In the genomic region with DNA sequence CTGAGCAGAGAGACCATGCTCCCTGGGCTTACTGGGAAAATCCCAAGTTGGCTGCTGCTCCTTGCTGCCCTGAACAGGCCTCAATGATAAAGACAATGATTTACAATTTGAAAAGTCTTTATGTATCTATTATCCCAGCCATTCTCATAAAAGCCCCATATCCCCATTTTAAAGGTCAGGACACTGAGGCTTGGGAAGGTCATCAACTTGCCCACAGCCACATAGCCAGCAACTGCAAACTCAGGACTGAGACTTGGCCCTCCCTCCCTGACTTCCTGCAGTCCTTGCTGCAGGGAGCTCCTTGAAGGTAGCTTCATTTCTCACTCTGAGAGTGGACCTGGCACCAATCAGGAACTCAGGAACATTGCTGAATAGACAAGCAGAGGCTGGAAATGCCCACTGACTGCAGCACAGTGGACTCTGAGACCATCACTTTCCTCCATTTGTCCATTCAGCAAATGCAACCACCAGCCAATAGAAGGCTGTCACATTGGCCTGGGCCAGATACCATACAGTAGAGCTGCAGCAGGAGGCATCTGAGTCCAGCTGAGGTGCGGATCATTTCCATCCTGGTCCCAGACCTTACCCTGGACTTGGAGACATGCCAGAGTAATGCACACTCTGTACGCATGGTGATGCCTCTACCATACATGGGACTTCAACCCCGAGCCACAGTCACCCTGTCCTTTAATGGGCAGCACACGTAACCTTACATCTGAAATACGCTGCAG, we compare ENCODE assay signal across 15 cellular contexts. TPM values are rescaled to one million over a fixed set of nuclear protein-coding genes. Genes with fewer than 3 reads are reported as not detected.
DNase-seq lines count a peak whose midpoint lies in the region; ATAC-seq and TF ChIP-seq lines count a peak whose summit lies in the region.
"Had no signal": no experiment of that assay in that cellular context is flagged by ENCODE, and none has a peak within 500 bp of the region (broad histone marks: within the 10 kb centered on the region; RNA-seq: fewer than 3 reads in every experiment).

No MANE protein-coding gene starts in this region.

- H3K4me1 ChIP-seq in right cardiac atrium (ENCODE audit: control insufficient read depth, insufficient read depth, low read length), result peaks cover 36% of the 10 kb centered on the region

- peaks cover 87% of the 10 kb centered on the region for H3K4me1 Mint-ChIP-seq in activated CD8-positive, alpha-beta T cell treated with anti-CD3 and anti-CD28 coated beads for 36 hours (ENCODE audit: low read depth)
- peaks cover 51% of the 10 kb centered on the region for H3K4me1 Mint-ChIP-seq in activated CD8-positive, alpha-beta T cell treated with anti-CD3 and anti-CD28 coated beads, Interleukin-2, amount 10 ng/mL, durations not matched to agents 7 days and 5 days (ENCODE audit: low read depth)
- H3K4me1 Mint-ChIP-seq in activated B cell treated with CpG ODN at 0.5 μM for 24 hours, result peaks cover 97% of the 10 kb centered on the region
- peaks cover 79 to 100% of the 10 kb centered on the region in 2 donors for H3K4me1 Mint-ChIP-seq in stimulated activated naive B cell treated with anti-CD40 and anti-IgM and Interleukin-4, amounts not matched to agents 10 μg/mL and 1 μg/mL and 100 μg/mL, for 72 hours

- no peak overlapping the region for H3K4me3 Mint-ChIP-seq in activated CD8-positive, alpha-beta T cell treated with anti-CD3 and anti-CD28 coated beads for 36 hours
- no peak overlapping the region for H3K4me3 Mint-ChIP-seq in activated CD8-positive, alpha-beta T cell treated with anti-CD3 and anti-CD28 coated beads, Interleukin-2, amount 10 ng/mL, durations not matched to agents 7 days and 5 days
- H3K4me3 Mint-ChIP-seq in activated B cell treated with CpG ODN at 0.5 μM for 24 hours, result no peak overlapping the region
- H3K4me3 Mint-ChIP-seq in stimulated activated naive B cell treated with anti-CD40 and anti-IgM and Interleukin-4, amounts not matched to agents 10 μg/mL and 1 μg/mL and 100 μg/mL, for 72 hours, result peak overlapping the region; percentile 36 to 78
- H3K4me3 Mint-ChIP-seq: GM23338, WTC11 had no signal

- H3K27me3 ChIP-seq in right cardiac atrium (ENCODE audit: control insufficient read depth, insufficient read depth), result no peaks in the 10 kb centered on the region

- CTCF ChIA-PET in activated CD8-positive, alpha-beta T cell treated with anti-CD3 and anti-CD28 coated beads for 36 hours (lab: Charles Lee), result interaction anchor here (0.8 to 1.9 kb wide), 5 partner anchors 11 to 53 kb away, joined by 3 to 13 read pairs (median 6); no protein-coding TSS in a partner anchor
- CTCF ChIA-PET in activated CD8-positive, alpha-beta T cell treated with anti-CD3 and anti-CD28 coated beads, Interleukin-2, amount 10 ng/mL, durations not matched to agents 7 days and 5 days (lab: Charles Lee), result interaction anchor here (1.0 to 1.7 kb wide), 3 partner anchors 11 to 102 kb away, joined by 3 to 5 read pairs (median 3); no protein-coding TSS in a partner anchor
- CTCF ChIA-PET in activated B cell treated with CpG ODN at 0.5 μM for 24 hours (lab: Charles Lee), result interaction anchor here (0.9 to 1.9 kb wide), 2 partner anchors 11 to 176 kb away, joined by 3 to 8 read pairs; no protein-coding TSS in a partner anchor

- POLR2A ChIA-PET in activated CD8-positive, alpha-beta T cell treated with anti-CD3 and anti-CD28 coated beads for 36 hours (lab: Charles Lee), result interaction anchor here (0.6 to 1.5 kb wide), 3 partner anchors 9 to 103 kb away, joined by 3 to 6 read pairs (median 3); no protein-coding TSS in a partner anchor
- POLR2A ChIA-PET in activated CD8-positive, alpha-beta T cell treated with anti-CD3 and anti-CD28 coated beads, Interleukin-2, amount 10 ng/mL, durations not matched to agents 7 days and 5 days (lab: Charles Lee), result interaction anchor here (0.8 to 1.0 kb wide), 3 partner anchors 10 to 56 kb away, joined by 3 to 4 read pairs (median 3); no protein-coding TSS in a partner anchor
- POLR2A ChIA-PET in activated B cell treated with CpG ODN at 0.5 μM for 24 hours (lab: Charles Lee), result interaction anchor here (0.6 to 8.2 kb wide), 8 partner anchors 13 to 190 kb away, joined by 3 to 215 read pairs (median 4); partner anchors contain the start of gene TNIP1

- H3K27ac Mint-ChIP-seq in activated CD8-positive, alpha-beta T cell treated with anti-CD3 and anti-CD28 coated beads for 36 hours, result peak overlapping the region; percentile 15
- H3K27ac Mint-ChIP-seq in activated CD8-positive, alpha-beta T cell treated with anti-CD3 and anti-CD28 coated beads, Interleukin-2, amount 10 ng/mL, durations not matched to agents 7 days and 5 days, result no peak overlapping the region
- peak overlapping the region; percentile 89 for H3K27ac Mint-ChIP-seq in activated B cell treated with CpG ODN at 0.5 μM for 24 hours
- H3K27ac Mint-ChIP-seq in stimulated activated naive B cell treated with anti-CD40 and anti-IgM and Interleukin-4, amounts not matched to agents 10 μg/mL and 1 μg/mL and 100 μg/mL, for 72 hours, result peak overlapping the region; percentile 99
- H3K27ac Mint-ChIP-seq: WTC11 had no signal

- H3K4me3 ChIP-seq in right cardiac atrium (ENCODE audit: low read length), result no peak overlapping the region
- H3K4me3 ChIP-seq: GM23338 had no signal

- no peaks in the 10 kb centered on the region for H3K9me3 Mint-ChIP-seq in activated CD8-positive, alpha-beta T cell treated with anti-CD3 and anti-CD28 coated beads for 36 hours
- H3K9me3 Mint-ChIP-seq in activated CD8-positive, alpha-beta T cell treated with anti-CD3 and anti-CD28 coated beads, Interleukin-2, amount 10 ng/mL, durations not matched to agents 7 days and 5 days (ENCODE audit: insufficient read depth), result no peaks in the 10 kb centered on the region
- H3K9me3 Mint-ChIP-seq in activated B cell treated with CpG ODN at 0.5 μM for 24 hours, result no peaks in the 10 kb centered on the region
- H3K9me3 Mint-ChIP-seq in stimulated activated naive B cell treated with anti-CD40 and anti-IgM and Interleukin-4, amounts not matched to agents 10 μg/mL and 1 μg/mL and 100 μg/mL, for 72 hours, result no peaks in the 10 kb centered on the region
- H3K9me3 Mint-ChIP-seq: GM23338, WTC11 had no signal

- intact Hi-C loops in activated CD8-positive, alpha-beta T cell treated with anti-CD3 and anti-CD28 coated beads for 36 hours (cut with micrococcal nuclease), result no loop called here
- intact Hi-C loops in activated B cell treated with CpG ODN at 0.5 μM for 24 hours (cut with micrococcal nuclease) (no loop called here), right cardiac atrium (cut with DNase I) (no loop called here)

- 91% methylated on average over 5 of the region's 5 CpGs for WGBS in right cardiac atrium

- no peak for DNase-seq in activated CD8-positive, alpha-beta T cell treated with anti-CD3 and anti-CD28 coated beads for 36 hours
- no peak for DNase-seq in activated CD8-positive, alpha-beta T cell treated with anti-CD3 and anti-CD28 coated beads, Interleukin-2, amount 10 ng/mL, durations not matched to agents 7 days and 5 days
- DNase-seq in activated B cell treated with CpG ODN at 0.5 μM for 24 hours (no peak), right cardiac atrium (no peak), NCI-H2107 treated with DMSO at 0.1 percent for 48 hours (lab: John Stamatoyannopoulos, UW; ENCODE audit: unreplicated experiment) (no peak), dedifferentiated amniotic fluid mesenchymal stem cell (ENCODE audit: extremely low spot score) (no peak)
- DNase-seq in stimulated activated naive B cell treated with anti-CD40 and anti-IgM and Interleukin-4, amounts not matched to agents 10 μg/mL and 1 μg/mL and 100 μg/mL, for 72 hours, result no peak
- no peak for DNase-seq in stimulated activated CD4-positive, alpha-beta T cell treated with anti-CD3 and anti-CD28 coated beads, Interleukin-15, amount 100 ng/mL, for 24 hours
- DNase-seq: cerebellar nuclear complex, NCI-H1048, NCI-H446 treated with DMSO at 0.1 percent for 48 hours, retina, SHP77 had no signal

- H3K27ac ChIP-seq in right cardiac atrium (ENCODE audit: low read length), result peak overlapping the region; percentile 96

- no peaks in the 10 kb centered on the region for H3K27me3 Mint-ChIP-seq in activated CD8-positive, alpha-beta T cell treated with anti-CD3 and anti-CD28 coated beads for 36 hours
- no peaks in the 10 kb centered on the region for H3K27me3 Mint-ChIP-seq in activated CD8-positive, alpha-beta T cell treated with anti-CD3 and anti-CD28 coated beads, Interleukin-2, amount 10 ng/mL, durations not matched to agents 7 days and 5 days (ENCODE audit: low read depth)
- H3K27me3 Mint-ChIP-seq in activated B cell treated with CpG ODN at 0.5 μM for 24 hours, result no peaks in the 10 kb centered on the region
- H3K27me3 Mint-ChIP-seq in stimulated activated naive B cell treated with anti-CD40 and anti-IgM and Interleukin-4, amounts not matched to agents 10 μg/mL and 1 μg/mL and 100 μg/mL, for 72 hours, result no peaks in the 10 kb centered on the region

- no peak for TF ChIP-seq CTCF in activated CD8-positive, alpha-beta T cell treated with anti-CD3 and anti-CD28 coated beads for 36 hours (IDR thresholded peaks at IDR 0.05)
- TF ChIP-seq CTCF in activated B cell treated with CpG ODN at 0.5 μM for 24 hours (IDR thresholded peaks at IDR 0.05), result no peak

- H3K9me3 ChIP-seq in right cardiac atrium (ENCODE audit: control insufficient read depth, low read length), result no peaks in the 10 kb centered on the region

- no peak for ATAC-seq in activated CD8-positive, alpha-beta T cell treated with anti-CD3 and anti-CD28 coated beads for 36 hours
- no peak for ATAC-seq in activated CD8-positive, alpha-beta T cell treated with anti-CD3 and anti-CD28 coated beads, Interleukin-2, amount 10 ng/mL, durations not matched to agents 7 days and 5 days
- ATAC-seq in activated B cell treated with CpG ODN at 0.5 μM for 24 hours (ENCODE audit: low read depth) (no peak), right cardiac atrium (no peak)
- no peak for ATAC-seq in stimulated activated naive B cell treated with anti-CD40 and anti-IgM and Interleukin-4, amounts not matched to agents 10 μg/mL and 1 μg/mL and 100 μg/mL, for 72 hours (replicated peaks)
- ATAC-seq: GM23338, WTC11 had no signal

- H3K36me3 Mint-ChIP-seq in activated CD8-positive, alpha-beta T cell treated with anti-CD3 and anti-CD28 coated beads for 36 hours (ENCODE audit: low read depth), result peaks cover 77% of the 10 kb centered on the region
- peaks cover 64% of the 10 kb centered on the region for H3K36me3 Mint-ChIP-seq in activated CD8-positive, alpha-beta T cell treated with anti-CD3 and anti-CD28 coated beads, Interleukin-2, amount 10 ng/mL, durations not matched to agents 7 days and 5 days (ENCODE audit: low read depth)
- H3K36me3 Mint-ChIP-seq in activated B cell treated with CpG ODN at 0.5 μM for 24 hours (ENCODE audit: low read depth), result peaks cover 97% of the 10 kb centered on the region
- peaks cover 86 to 94% of the 10 kb centered on the region in 2 donors for H3K36me3 Mint-ChIP-seq in stimulated activated naive B cell treated with anti-CD40 and anti-IgM and Interleukin-4, amounts not matched to agents 10 μg/mL and 1 μg/mL and 100 μg/mL, for 72 hours

RNA-seq across cellular contexts. Expression of gene TNIP1, which starts 18.3 kb away (rescaled TPM):
- 100 to 1,000 TPM; 222 TPM for total RNA-seq in activated CD8-positive, alpha-beta T cell treated with anti-CD3 and anti-CD28 coated beads for 36 hours
- 100 to 1,000 TPM; 132 to 138 TPM for total RNA-seq in activated CD8-positive, alpha-beta T cell treated with anti-CD3 and anti-CD28 coated beads, Interleukin-2, amount 10 ng/mL, durations not matched to agents 7 days and 5 days
- total RNA-seq in activated B cell treated with CpG ODN at 0.5 μM for 24 hours, result 506 and 512 TPM in 2 replicates
- total RNA-seq in right cardiac atrium, result 10 to 100 TPM; 77.0 to 98.2 (median 86.1) TPM
- polyA plus RNA-seq in right cardiac atrium, result 71.5 TPM

RNA-seq across cellular contexts. Expression of gene GPX3, which starts 42.2 kb away (rescaled TPM):
- total RNA-seq in activated CD8-positive, alpha-beta T cell treated with anti-CD3 and anti-CD28 coated beads for 36 hours, result not detected
- not detected for total RNA-seq in activated CD8-positive, alpha-beta T cell treated with anti-CD3 and anti-CD28 coated beads, Interleukin-2, amount 10 ng/mL, durations not matched to agents 7 days and 5 days
- total RNA-seq in activated B cell treated with CpG ODN at 0.5 μM for 24 hours (0.18 and 0.76 TPM in 2 replicates), right cardiac atrium (1,000 to 10,000 TPM; 1,359 to 2,012 (median 1,429) TPM)
- polyA plus RNA-seq in right cardiac atrium, result 1,982 TPM

Comparison
In these comparisons a context has a peak if more than half of its experiments do, and no peak if none do; other contexts are left out.
1. H3K4me3 Mint-ChIP-seq: peak in stimulated activated naive B cell treated with anti-CD40 and anti-IgM and Interleukin-4, amounts not matched to agents 10 μg/mL and 1 μg/mL and 100 μg/mL, for 72 hours (2 of 2); none in activated CD8-positive, alpha-beta T cell treated with anti-CD3 and anti-CD28 coated beads for 36 hours (single experiment), activated CD8-positive, alpha-beta T cell treated with anti-CD3 and anti-CD28 coated beads, Interleukin-2, amount 10 ng/mL, durations not matched to agents 7 days and 5 days (single experiment) and activated B cell treated with CpG ODN at 0.5 μM for 24 hours (single experiment).
2. RNA of gene GPX3, which starts 42.2 kb away (total RNA-seq): 1,359 to 2,012 TPM in right cardiac atrium; not detected in activated CD8-positive, alpha-beta T cell treated with anti-CD3 and anti-CD28 coated beads for 36 hours, 0.18 to 0.76 TPM in activated B cell treated with CpG ODN at 0.5 μM for 24 hours and not detected in activated CD8-positive, alpha-beta T cell treated with anti-CD3 and anti-CD28 coated beads, Interleukin-2, amount 10 ng/mL, durations not matched to agents 7 days and 5 days; every median in the first group is over 100 times any median in the second.